ENCODE assay signal across 28 cellular contexts in the genomic region with DNA sequence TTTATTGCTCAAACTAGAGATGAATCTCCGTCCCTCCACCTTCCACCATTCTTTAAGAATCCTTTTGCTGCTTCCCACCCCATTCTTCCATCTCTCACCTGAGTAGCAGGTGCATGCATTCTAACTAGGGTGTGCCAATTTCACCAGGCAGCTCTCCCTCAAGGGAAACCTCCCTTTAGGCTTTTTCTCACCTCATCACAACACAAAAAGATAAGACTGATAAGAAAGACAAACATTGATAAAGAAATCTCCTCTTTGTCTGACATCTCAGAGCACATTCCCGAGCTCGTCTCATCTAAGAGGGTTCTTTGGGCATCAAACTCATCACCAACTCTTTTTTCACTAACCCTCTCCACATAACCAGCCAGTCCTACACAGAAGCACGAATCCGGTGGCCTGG. TPM values are rescaled to one million over a fixed set of nuclear protein-coding genes. Genes with fewer than 3 reads are reported as not detected.
DNase-seq lines count a peak whose midpoint lies in the region; ATAC-seq and TF ChIP-seq lines count a peak whose summit lies in the region.
"Had no signal": no experiment of that assay in that cellular context is flagged by ENCODE, and none has a peak within 500 bp of the region (broad histone marks: within the 10 kb centered on the region; RNA-seq: fewer than 3 reads in every experiment).

No MANE protein-coding gene starts in this region.

- no peaks in the 10 kb centered on the region for H3K9me3 ChIP-seq in CD4-positive, alpha-beta T cell (ENCODE audit: control insufficient read depth, low read length)
- H3K9me3 ChIP-seq: SJCRH30, spleen, stomach, tibial nerve had no signal

- CTCF ChIA-PET in CD4-positive, alpha-beta T cell (lab: Charles Lee), result no interaction called here
- CTCF ChIA-PET in T-cell (lab: Charles Lee), result no interaction called here

- TF ChIP-seq CTCF in CD4-positive, alpha-beta T cell (IDR thresholded peaks at IDR 0.05), result no peak

- H3K4me1 Mint-ChIP-seq in T-helper 1 cell treated with Interleukin-12 subunit alpha and Interleukin-12 subunit beta and Interleukin-4 antibody, amounts not matched to agents 30 μg/mL and 1 μg/mL, for 36 hours (ENCODE audit: low read depth), result peaks cover 86% of the 10 kb centered on the region
- H3K4me1 Mint-ChIP-seq in CD4-positive, alpha-beta T cell (ENCODE audit: low read depth), result peaks cover 49% of the 10 kb centered on the region
- H3K4me1 Mint-ChIP-seq in T-cell, result peaks cover 51 to 87% (median 60%) of the 10 kb centered on the region in 3 donors
- peaks cover 28% of the 10 kb centered on the region for H3K4me1 Mint-ChIP-seq in memory B cell

- peaks cover 52% of the 10 kb centered on the region for H3K36me3 Mint-ChIP-seq in T-helper 1 cell treated with Interleukin-12 subunit alpha and Interleukin-12 subunit beta and Interleukin-4 antibody, amounts not matched to agents 30 μg/mL and 1 μg/mL, for 36 hours (ENCODE audit: low read depth)
- H3K36me3 Mint-ChIP-seq in CD4-positive, alpha-beta T cell (ENCODE audit: low read depth), result no peaks in the 10 kb centered on the region
- no peaks in the 10 kb centered on the region for H3K36me3 Mint-ChIP-seq in T-cell
- H3K36me3 Mint-ChIP-seq in memory B cell, result no peaks in the 10 kb centered on the region

- H3K9me3 Mint-ChIP-seq in T-helper 1 cell treated with Interleukin-12 subunit alpha and Interleukin-12 subunit beta and Interleukin-4 antibody, amounts not matched to agents 30 μg/mL and 1 μg/mL, for 36 hours, result peaks cover 6% of the 10 kb centered on the region
- H3K9me3 Mint-ChIP-seq in CD4-positive, alpha-beta T cell, result peaks cover 2% of the 10 kb centered on the region
- H3K9me3 Mint-ChIP-seq in T-cell (peaks cover 0 to 3% (median 0%) of the 10 kb centered on the region in 3 donors), memory B cell (no peaks in the 10 kb centered on the region)

- H3K4me3 Mint-ChIP-seq in T-helper 1 cell treated with Interleukin-12 subunit alpha and Interleukin-12 subunit beta and Interleukin-4 antibody, amounts not matched to agents 30 μg/mL and 1 μg/mL, for 36 hours, result peak overlapping the region; percentile 79
- H3K4me3 Mint-ChIP-seq in CD4-positive, alpha-beta T cell, result no peak overlapping the region
- H3K4me3 Mint-ChIP-seq in T-cell, result peak overlapping the region in 2 of 3 donors; percentile 35 to 66
- no peak overlapping the region for H3K4me3 Mint-ChIP-seq in memory B cell
- H3K4me3 Mint-ChIP-seq: activated CD4-positive, alpha-beta T cell treated with anti-CD3 and anti-CD28 coated beads for 36 hours had no signal

- H3K27me3 ChIP-seq in CD4-positive, alpha-beta T cell (ENCODE audit: control insufficient read depth, insufficient read depth, low read length), result no peaks in the 10 kb centered on the region
- H3K27me3 ChIP-seq: SJCRH30, spleen, stomach, tibial nerve had no signal

- H3K27me3 Mint-ChIP-seq in T-helper 1 cell treated with Interleukin-12 subunit alpha and Interleukin-12 subunit beta and Interleukin-4 antibody, amounts not matched to agents 30 μg/mL and 1 μg/mL, for 36 hours (ENCODE audit: low read depth), result peaks cover 11% of the 10 kb centered on the region
- H3K27me3 Mint-ChIP-seq in CD4-positive, alpha-beta T cell, result no peaks in the 10 kb centered on the region
- H3K27me3 Mint-ChIP-seq in T-cell, result peaks cover 0 to 3% of the 10 kb centered on the region in 2 donors
- H3K27me3 Mint-ChIP-seq in memory B cell, result no peaks in the 10 kb centered on the region

- H3K27ac ChIP-seq in CD4-positive, alpha-beta T cell (ENCODE audit: low read depth, low read length), result no peak overlapping the region
- H3K27ac ChIP-seq: 22Rv1, parathyroid adenoma, SJCRH30, spleen had no signal

- intact Hi-C loops in CD4-positive, alpha-beta T cell (cut with DNase I, micrococcal nuclease), result no loop called here

- POLR2A ChIA-PET in CD4-positive, alpha-beta T cell (lab: Charles Lee), result no interaction called here
- POLR2A ChIA-PET in T-cell (lab: Charles Lee), result no interaction called here

- ATAC-seq in CD4-positive, alpha-beta T cell (ENCODE audit: poor library complexity), result no peak
- no peak for ATAC-seq in T-cell (replicated peaks in 1 of 4)
- no peak for ATAC-seq in memory B cell (ENCODE audit: low read depth)
- ATAC-seq in GM19023 (IDR thresholded peaks at IDR 0.05; ENCODE audit: unreplicated experiment), result no peak
- ATAC-seq: activated CD4-positive, alpha-beta T cell treated with anti-CD3 and anti-CD28 coated beads for 36 hours; left ventricle myocardium superior; right cardiac atrium had no signal

- no peak for DNase-seq in T-helper 1 cell
- DNase-seq in CD4-positive, alpha-beta T cell, result no peak
- no peak for DNase-seq in T-cell
- no peak for DNase-seq in memory B cell (ENCODE audit: low spot score in 2 of 2)
- no peak for DNase-seq in medulla oblongata (ENCODE audit: extremely low spot score)
- DNase-seq in nucleus accumbens (lab: John Stamatoyannopoulos, UW), result no peak
- DNase-seq: activated CD4-positive, alpha-beta T cell treated with anti-CD3 and anti-CD28 coated beads for 36 hours; activated CD8-positive, alpha-beta memory T cell treated with anti-CD3 and anti-CD28 coated beads, Interleukin-2, amount 50 U/mL, for 4 hours; activated gamma-delta T cell treated with Interleukin-2 at 50 U/mL for 16 hours; AML-193; anterior cingulate cortex; dermis blood vessel endothelial cell; DND-41; KBM-7; left ventricle myocardium superior; MM.1S; NCI-H1436; NCI-H446 treated with DMSO at 0.1 percent for 48 hours; right cardiac atrium; SJCRH30; spleen; stimulated activated CD4-positive, alpha-beta T cell treated with anti-CD3 and anti-CD28 coated beads, Interleukin-4, amount 100 ng/mL, for 1 hour; stomach had no signal

- peak overlapping the region; percentile 93 for H3K27ac Mint-ChIP-seq in T-helper 1 cell treated with Interleukin-12 subunit alpha and Interleukin-12 subunit beta and Interleukin-4 antibody, amounts not matched to agents 30 μg/mL and 1 μg/mL, for 36 hours
- H3K27ac Mint-ChIP-seq in CD4-positive, alpha-beta T cell, result peak overlapping the region; percentile 70
- peak overlapping the region; percentile 82 to 91 for H3K27ac Mint-ChIP-seq in T-cell
- H3K27ac Mint-ChIP-seq in memory B cell, result peak overlapping the region; percentile 94
- H3K27ac Mint-ChIP-seq: activated CD4-positive, alpha-beta T cell treated with anti-CD3 and anti-CD28 coated beads for 36 hours had no signal

RNA-seq across cellular contexts. Expression of gene MB21D2, which starts 23.0 kb away (rescaled TPM):
- under 1 TPM; 0.77 to 0.78 TPM for total RNA-seq in CD4-positive, alpha-beta T cell
- total RNA-seq in T-cell, result 1 to 10 TPM; 4.1 to 7.6 (median 5.5) TPM

Comparison
In these comparisons a context has a peak if more than half of its experiments do, and no peak if none do; other contexts are left out.
1. H3K4me3 Mint-ChIP-seq: peak in T-helper 1 cell treated with Interleukin-12 subunit alpha and Interleukin-12 subunit beta and Interleukin-4 antibody, amounts not matched to agents 30 μg/mL and 1 μg/mL, for 36 hours (single experiment) and T-cell (2 of 3); none in CD4-positive, alpha-beta T cell (single experiment) and memory B cell (single experiment).
2. Peak in every context shown above with its lines, with median percentiles within 50 percentile points of each other: H3K27ac Mint-ChIP-seq.